ENCODE assay signal across 1 cellular context in genomic region chr4:2787230-2788100, GRCh38.
TF ChIP-seq lines count a peak whose summit lies in the region.

No MANE protein-coding gene starts in this region.

TF ChIP-seq in GM12878, 131 proteins besides CTCF, POLR2A, EP300 and RAD21 (continued from another document and continues in another):
- TF ChIP-seq RELB (IDR thresholded peaks at IDR 0.05; ENCODE audit: low read depth), result peak; percentile 58; the same call in 1 of the 2 replicates
- TF ChIP-seq SP1 (IDR thresholded peaks at IDR 0.05; ENCODE audit: low read depth, low read length), result peak; percentile 83
- TF ChIP-seq E2F4 (IDR thresholded peaks at IDR 0.05; ENCODE audit: low read depth, low read length), result no peak
- TF ChIP-seq SREBF2 (IDR thresholded peaks at IDR 0.05; ENCODE audit: low read length), result no peak
- TF ChIP-seq REST (IDR thresholded peaks at IDR 0.05; ENCODE audit: low read depth, low read length), result no peak
- TF ChIP-seq GATAD2B (conservative IDR thresholded peaks at IDR 0.05; ENCODE audit: low read depth), result peak; percentile 46; the same call in 1 of the 2 replicates
- no peak for TF ChIP-seq CBX3 (IDR thresholded peaks at IDR 0.05; ENCODE audit: borderline replicate concordance, low read depth)
- peak; percentile 69; the same call in 1 of the 2 replicates for TF ChIP-seq TCF12 (IDR thresholded peaks at IDR 0.05; ENCODE audit: low read depth, low read length)
- peak; percentile 83 to 88 for TF ChIP-seq IKZF2 (IDR thresholded peaks at IDR 0.05)
- TF ChIP-seq RFX5 (IDR thresholded peaks at IDR 0.05; ENCODE audit: low read depth, low read length), result no peak
- TF ChIP-seq ATF7 (IDR thresholded peaks at IDR 0.05; ENCODE audit: low read depth), result peak; percentile 94
- TF ChIP-seq, protein P1, sequence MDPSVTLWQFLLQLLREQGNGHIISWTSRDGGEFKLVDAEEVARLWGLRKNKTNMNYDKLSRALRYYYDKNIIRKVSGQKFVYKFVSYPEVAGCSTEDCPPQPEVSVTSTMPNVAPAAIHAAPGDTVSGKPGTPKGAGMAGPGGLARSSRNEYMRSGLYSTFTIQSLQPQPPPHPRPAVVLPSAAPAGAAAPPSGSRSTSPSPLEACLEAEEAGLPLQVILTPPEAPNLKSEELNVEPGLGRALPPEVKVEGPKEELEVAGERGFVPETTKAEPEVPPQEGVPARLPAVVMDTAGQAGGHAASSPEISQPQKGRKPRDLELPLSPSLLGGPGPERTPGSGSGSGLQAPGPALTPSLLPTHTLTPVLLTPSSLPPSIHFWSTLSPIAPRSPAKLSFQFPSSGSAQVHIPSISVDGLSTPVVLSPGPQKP (IDR thresholded peaks at IDR 0.05; ENCODE audit: low read depth, low read length), result peak; percentile 93
- TF ChIP-seq TBL1XR1 (IDR thresholded peaks at IDR 0.05; ENCODE audit: low read depth, low read length), result peak; percentile 100
- TF ChIP-seq NFIC (IDR thresholded peaks at IDR 0.05; ENCODE audit: low read depth, low read length), result no peak
- peak in 1 of 2 experiments; percentile 47; a peak in 1 of 4 replicates for TF ChIP-seq SRF (IDR thresholded peaks at IDR 0.05; ENCODE audit: low read depth in 2 of 2, low read length in 2 of 2)
- TF ChIP-seq ETV6 (conservative IDR thresholded peaks at IDR 0.05 in 1 of 2, IDR thresholded peaks at IDR 0.05 in 1 of 2; ENCODE audit: borderline replicate concordance in 1 of 2, low read depth in 1 of 2), result peak in 1 of 2 experiments; percentile 88; a peak in 2 of 4 replicates
- peak; percentile 41; the same call in 1 of the 2 replicates for TF ChIP-seq NR2C1 (IDR thresholded peaks at IDR 0.05)
- TF ChIP-seq, protein P2, sequence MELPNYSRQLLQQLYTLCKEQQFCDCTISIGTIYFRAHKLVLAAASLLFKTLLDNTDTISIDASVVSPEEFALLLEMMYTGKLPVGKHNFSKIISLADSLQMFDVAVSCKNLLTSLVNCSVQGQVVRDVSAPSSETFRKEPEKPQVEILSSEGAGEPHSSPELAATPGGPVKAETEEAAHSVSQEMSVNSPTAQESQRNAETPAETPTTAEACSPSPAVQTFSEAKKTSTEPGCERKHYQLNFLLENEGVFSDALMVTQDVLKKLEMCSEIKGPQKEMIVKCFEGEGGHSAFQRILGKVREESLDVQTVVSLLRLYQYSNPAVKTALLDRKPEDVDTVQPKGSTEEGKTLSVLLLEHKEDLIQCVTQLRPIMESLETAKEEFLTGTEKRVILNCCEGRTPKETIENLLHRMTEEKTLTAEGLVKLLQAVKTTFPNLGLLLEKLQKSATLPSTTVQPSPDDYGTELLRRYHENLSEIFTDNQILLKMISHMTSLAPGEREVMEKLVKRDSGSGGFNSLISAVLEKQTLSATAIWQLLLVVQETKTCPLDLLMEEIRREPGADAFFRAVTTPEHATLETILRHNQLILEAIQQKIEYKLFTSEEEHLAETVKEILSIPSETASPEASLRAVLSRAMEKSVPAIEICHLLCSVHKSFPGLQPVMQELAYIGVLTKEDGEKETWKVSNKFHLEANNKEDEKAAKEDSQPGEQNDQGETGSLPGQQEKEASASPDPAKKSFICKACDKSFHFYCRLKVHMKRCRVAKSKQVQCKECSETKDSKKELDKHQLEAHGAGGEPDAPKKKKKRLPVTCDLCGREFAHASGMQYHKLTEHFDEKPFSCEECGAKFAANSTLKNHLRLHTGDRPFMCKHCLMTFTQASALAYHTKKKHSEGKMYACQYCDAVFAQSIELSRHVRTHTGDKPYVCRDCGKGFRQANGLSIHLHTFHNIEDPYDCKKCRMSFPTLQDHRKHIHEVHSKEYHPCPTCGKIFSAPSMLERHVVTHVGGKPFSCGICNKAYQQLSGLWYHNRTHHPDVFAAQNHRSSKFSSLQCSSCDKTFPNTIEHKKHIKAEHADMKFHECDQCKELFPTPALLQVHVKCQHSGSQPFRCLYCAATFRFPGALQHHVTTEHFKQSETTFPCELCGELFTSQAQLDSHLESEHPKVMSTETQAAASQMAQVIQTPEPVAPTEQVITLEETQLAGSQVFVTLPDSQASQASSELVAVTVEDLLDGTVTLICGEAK (IDR thresholded peaks at IDR 0.05; ENCODE audit: borderline replicate concordance), result no peak
- TF ChIP-seq, protein P3, sequence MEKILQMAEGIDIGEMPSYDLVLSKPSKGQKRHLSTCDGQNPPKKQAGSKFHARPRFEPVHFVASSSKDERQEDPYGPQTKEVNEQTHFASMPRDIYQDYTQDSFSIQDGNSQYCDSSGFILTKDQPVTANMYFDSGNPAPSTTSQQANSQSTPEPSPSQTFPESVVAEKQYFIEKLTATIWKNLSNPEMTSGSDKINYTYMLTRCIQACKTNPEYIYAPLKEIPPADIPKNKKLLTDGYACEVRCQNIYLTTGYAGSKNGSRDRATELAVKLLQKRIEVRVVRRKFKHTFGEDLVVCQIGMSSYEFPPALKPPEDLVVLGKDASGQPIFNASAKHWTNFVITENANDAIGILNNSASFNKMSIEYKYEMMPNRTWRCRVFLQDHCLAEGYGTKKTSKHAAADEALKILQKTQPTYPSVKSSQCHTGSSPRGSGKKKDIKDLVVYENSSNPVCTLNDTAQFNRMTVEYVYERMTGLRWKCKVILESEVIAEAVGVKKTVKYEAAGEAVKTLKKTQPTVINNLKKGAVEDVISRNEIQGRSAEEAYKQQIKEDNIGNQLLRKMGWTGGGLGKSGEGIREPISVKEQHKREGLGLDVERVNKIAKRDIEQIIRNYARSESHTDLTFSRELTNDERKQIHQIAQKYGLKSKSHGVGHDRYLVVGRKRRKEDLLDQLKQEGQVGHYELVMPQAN (conservative IDR thresholded peaks at IDR 0.05), result no peak
- no peak for TF ChIP-seq RB1 (IDR thresholded peaks at IDR 0.05; ENCODE audit: borderline replicate concordance)
- peak; percentile 64 for TF ChIP-seq LARP7 (IDR thresholded peaks at IDR 0.05)
- TF ChIP-seq SREBF1 (IDR thresholded peaks at IDR 0.05; ENCODE audit: low read length), result no peak
- TF ChIP-seq SUPT20H (IDR thresholded peaks at IDR 0.05; ENCODE audit: borderline replicate concordance, control insufficient read depth, low read depth, low read length), result no peak
- TF ChIP-seq IKZF1 (conservative IDR thresholded peaks at IDR 0.05), result peak; percentile 93
- peak; percentile 84 for TF ChIP-seq MTA2 (IDR thresholded peaks at IDR 0.05; ENCODE audit: low read depth)
- peak; percentile 62 for TF ChIP-seq ZNF217 (IDR thresholded peaks at IDR 0.05)
- TF ChIP-seq TARDBP (IDR thresholded peaks at IDR 0.05; ENCODE audit: borderline replicate concordance), result no peak
- TF ChIP-seq CHD2 (IDR thresholded peaks at IDR 0.05; ENCODE audit: borderline replicate concordance, low read depth, low read length), result 0 out of 2 replicates have a peak, but pooled peaks have one; percentile 67
- peak; percentile 80; the same call in 1 of the 2 replicates for TF ChIP-seq TCF3 (IDR thresholded peaks at IDR 0.05; ENCODE audit: borderline replicate concordance, insufficient read depth, low read depth, low read length)
- no peak for TF ChIP-seq BMI1 (IDR thresholded peaks at IDR 0.05; ENCODE audit: borderline replicate concordance)
- no peak for TF ChIP-seq KLF5 (IDR thresholded peaks at IDR 0.05; ENCODE audit: partially characterized antibody)
- TF ChIP-seq MEF2B (IDR thresholded peaks at IDR 0.05; ENCODE audit: partially characterized antibody, poor library complexity, severe bottlenecking), result peak; percentile 99
- TF ChIP-seq, protein P4, sequence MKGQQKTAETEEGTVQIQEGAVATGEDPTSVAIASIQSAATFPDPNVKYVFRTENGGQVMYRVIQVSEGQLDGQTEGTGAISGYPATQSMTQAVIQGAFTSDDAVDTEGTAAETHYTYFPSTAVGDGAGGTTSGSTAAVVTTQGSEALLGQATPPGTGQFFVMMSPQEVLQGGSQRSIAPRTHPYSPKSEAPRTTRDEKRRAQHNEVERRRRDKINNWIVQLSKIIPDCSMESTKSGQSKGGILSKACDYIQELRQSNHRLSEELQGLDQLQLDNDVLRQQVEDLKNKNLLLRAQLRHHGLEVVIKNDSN (IDR thresholded peaks at IDR 0.05; ENCODE audit: borderline replicate concordance, extremely low read length, insufficient read depth, low read depth, low read length), result peak; percentile 75
- TF ChIP-seq ZNF384 (IDR thresholded peaks at IDR 0.05; ENCODE audit: borderline replicate concordance, low read depth, low read length), result no peak
- no peak for TF ChIP-seq SIN3A (IDR thresholded peaks at IDR 0.05; ENCODE audit: low read depth, low read length)
- no peak for TF ChIP-seq ZNF274 (IDR thresholded peaks at IDR 0.05; ENCODE audit: insufficient read depth, insufficient read length)
- no peak for TF ChIP-seq EZH2 (IDR thresholded peaks at IDR 0.05; ENCODE audit: borderline replicate concordance, control insufficient read depth, low read depth, low read length)
- TF ChIP-seq BRCA1 (IDR thresholded peaks at IDR 0.05; ENCODE audit: low read depth, low read length), result no peak
- TF ChIP-seq ZNF207 (IDR thresholded peaks at IDR 0.05; ENCODE audit: borderline replicate concordance), result no peak
- TF ChIP-seq POLR2AphosphoS5 (IDR thresholded peaks at IDR 0.05; ENCODE audit: low read length), result no peak
- no peak for TF ChIP-seq RUNX3 (IDR thresholded peaks at IDR 0.05; ENCODE audit: low read length)
- TF ChIP-seq GABPA (IDR thresholded peaks at IDR 0.05; ENCODE audit: low read depth), result no peak
- TF ChIP-seq NFYA (IDR thresholded peaks at IDR 0.05; ENCODE audit: borderline replicate concordance, low read depth, low read length), result no peak
- peak; percentile 46; the same call in 1 of the 2 replicates for TF ChIP-seq BACH1 (IDR thresholded peaks at IDR 0.05; ENCODE audit: borderline replicate concordance)
- TF ChIP-seq CBFB (IDR thresholded peaks at IDR 0.05; ENCODE audit: low read depth), result peak; percentile 68
- peak; percentile 97 for TF ChIP-seq BCL11A (IDR thresholded peaks at IDR 0.05; ENCODE audit: low read depth, low read length)
- peak; percentile 54; the same call in 1 of the 2 replicates for TF ChIP-seq ZSCAN29 (IDR thresholded peaks at IDR 0.05)
- peak; percentile 95 for TF ChIP-seq CREM (IDR thresholded peaks at IDR 0.05; ENCODE audit: low read depth)
- no peak for TF ChIP-seq PML (IDR thresholded peaks at IDR 0.05; ENCODE audit: low read length)
- TF ChIP-seq ZBTB4 (CRISPR knock-in tag; IDR thresholded peaks at IDR 0.05), result no peak
- no peak for TF ChIP-seq FOS (IDR thresholded peaks at IDR 0.05; ENCODE audit: borderline replicate concordance, extremely low read depth, insufficient read length)
